ENCODE assay signal across 27 cellular contexts in genomic region chr4:3098346-3098745, GRCh38. TPM values are rescaled to one million over a fixed set of nuclear protein-coding genes. Genes with fewer than 3 reads are reported as not detected.
"Had no signal": no experiment of that assay in that cellular context is flagged by ENCODE, and none has a peak within 500 bp of the region (broad histone marks: within the 10 kb centered on the region; RNA-seq: fewer than 3 reads in every experiment).

No MANE protein-coding gene starts in this region.

- H3K27me3 Mint-ChIP-seq: activated CD8-positive, alpha-beta memory T cell treated with anti-CD3 and anti-CD28 coated beads, Interleukin-2, amount 10 ng/mL, durations not matched to agents 7 days and 5 days; dendritic cell treated with granulocyte-macrophage colony-stimulating factor and Interleukin-4, amounts not matched to agents 40 ng/mL and 50 ng/mL, for 4 days; naive thymus-derived CD4-positive, alpha-beta T cell had no signal

- H3K4me1 Mint-ChIP-seq: activated CD8-positive, alpha-beta memory T cell treated with anti-CD3 and anti-CD28 coated beads, Interleukin-2, amount 10 ng/mL, durations not matched to agents 7 days and 5 days had no signal

- ATAC-seq: activated CD8-positive, alpha-beta memory T cell treated with anti-CD3 and anti-CD28 coated beads, Interleukin-2, amount 10 ng/mL, durations not matched to agents 7 days and 5 days; activated CD8-positive, alpha-beta T cell treated with anti-CD3 and anti-CD28 coated beads, Interleukin-2, amount 10 ng/mL, durations not matched to agents 7 days and 5 days; activated naive CD4-positive, alpha-beta T cell treated with anti-CD3 and anti-CD28 coated beads, Interleukin-2, amount 50 U/mL, for 72 hours; left cardiac atrium; left ventricle myocardium superior; naive thymus-derived CD4-positive, alpha-beta T cell; psoas muscle; upper lobe of right lung had no signal

- H3K9me3 Mint-ChIP-seq: activated naive CD4-positive, alpha-beta T cell treated with anti-CD3 and anti-CD28 coated beads, Interleukin-2, amount 50 U/mL, for 72 hours; dendritic cell treated with granulocyte-macrophage colony-stimulating factor and Interleukin-4, amounts not matched to agents 40 ng/mL and 50 ng/mL, for 4 days; naive thymus-derived CD4-positive, alpha-beta T cell had no signal

- H3K9me3 ChIP-seq: breast epithelium, ovary, psoas muscle, right atrium auricular region, suprapubic skin, tibial artery, upper lobe of right lung had no signal

- DNase-seq: activated CD4-positive, alpha-beta T cell treated with anti-CD3 and anti-CD28 coated beads for 1 hour; activated CD8-positive, alpha-beta memory T cell treated with anti-CD3 and anti-CD28 coated beads, Interleukin-2, amount 10 ng/mL, durations not matched to agents 7 days and 5 days; activated CD8-positive, alpha-beta T cell treated with anti-CD3 and anti-CD28 coated beads, Interleukin-2, amount 10 ng/mL, durations not matched to agents 7 days and 5 days; activated gamma-delta T cell treated with Interleukin-2 at 50 U/mL for 16 hours; central memory CD4-positive, alpha-beta T cell; hippocampal formation; left cardiac atrium; left ventricle myocardium superior; midbrain; naive thymus-derived CD4-positive, alpha-beta T cell; ovary; psoas muscle; stimulated activated CD4-positive, alpha-beta T cell treated with anti-CD3 and anti-CD28 coated beads, Interleukin-15, amount 100 ng/mL, for 24 hours; stimulated activated CD4-positive, alpha-beta T cell treated with anti-CD3 and anti-CD28 coated beads, Interleukin-2, amount 100 ng/mL, for 24 hours; stimulated activated naive CD4-positive, alpha-beta T cell; T-helper 9 cell; tibial artery; upper lobe of right lung had no signal

- H3K4me3 Mint-ChIP-seq: activated CD8-positive, alpha-beta memory T cell treated with anti-CD3 and anti-CD28 coated beads, Interleukin-2, amount 10 ng/mL, durations not matched to agents 7 days and 5 days; activated CD8-positive, alpha-beta T cell treated with anti-CD3 and anti-CD28 coated beads, Interleukin-2, amount 10 ng/mL, durations not matched to agents 7 days and 5 days; dendritic cell treated with granulocyte-macrophage colony-stimulating factor and Interleukin-4, amounts not matched to agents 40 ng/mL and 50 ng/mL, for 4 days; naive thymus-derived CD4-positive, alpha-beta T cell had no signal

- H3K27ac Mint-ChIP-seq: activated CD8-positive, alpha-beta memory T cell treated with anti-CD3 and anti-CD28 coated beads, Interleukin-2, amount 10 ng/mL, durations not matched to agents 7 days and 5 days; activated CD8-positive, alpha-beta T cell treated with anti-CD3 and anti-CD28 coated beads, Interleukin-2, amount 10 ng/mL, durations not matched to agents 7 days and 5 days; activated naive CD4-positive, alpha-beta T cell treated with anti-CD3 and anti-CD28 coated beads, Interleukin-2, amount 50 U/mL, for 72 hours; dendritic cell treated with granulocyte-macrophage colony-stimulating factor and Interleukin-4, amounts not matched to agents 40 ng/mL and 50 ng/mL, for 4 days had no signal

RNA-seq across cellular contexts. Expression of gene HTT-AS, which starts 24.0 kb away (rescaled TPM):
- total RNA-seq: activated CD8-positive, alpha-beta memory T cell treated with anti-CD3 and anti-CD28 coated beads, Interleukin-2, amount 10 ng/mL, durations not matched to agents 7 days and 5 days; activated CD8-positive, alpha-beta T cell treated with anti-CD3 and anti-CD28 coated beads, Interleukin-2, amount 10 ng/mL, durations not matched to agents 7 days and 5 days; activated naive CD4-positive, alpha-beta T cell treated with anti-CD3 and anti-CD28 coated beads, Interleukin-2, amount 50 U/mL, for 72 hours; breast epithelium; epithelial cell of proximal tubule; fibroblast of lung; left cardiac atrium; left ventricle myocardium superior; lung microvascular endothelial cell; naive thymus-derived CD4-positive, alpha-beta T cell; ovary; psoas muscle; right atrium auricular region; suprapubic skin; T-helper 1 cell treated with Interleukin-12 subunit alpha and Interleukin-12 subunit beta and Interleukin-4 antibody, amounts not matched to agents 30 ng/mL and 1 ng/mL, for 36 hours; upper lobe of right lung had no signal
